In genomic region chr2:189466656-189467055, GRCh38 we compare ENCODE assay signal across 8 cellular contexts. TPM values are rescaled to one million over a fixed set of nuclear protein-coding genes. Genes with fewer than 3 reads are reported as not detected.
DNase-seq lines count a peak whose midpoint lies in the region; ATAC-seq and TF ChIP-seq lines count a peak whose summit lies in the region.

No MANE protein-coding gene starts in this region.

- H3K23me2 ChIP-seq in H9 (ENCODE audit: insufficient read length, low read depth, low read length, poor library complexity, severe bottlenecking) = no peaks in the 10 kb centered on the region

- H2BK5ac ChIP-seq in H9 (ENCODE audit: insufficient read length, low read length) = no peak overlapping the region

- H3K4me3 Mint-ChIP-seq in H9 = no peak overlapping the region
- H3K4me3 Mint-ChIP-seq in activated CD4-positive, alpha-beta T cell treated with anti-CD3 and anti-CD28 coated beads for 36 hours = no peak overlapping the region

- no peak overlapping the region for H2BK12ac ChIP-seq in H9 (ENCODE audit: insufficient read length, low read depth, low read length)

- POLR2A ChIA-PET in BJ (lab: Charles Lee) (no interaction called here), SK-N-SH (lab: Yijun Ruan, JAX) (no interaction called here)
- POLR2A ChIA-PET in activated CD4-positive, alpha-beta T cell treated with anti-CD3 and anti-CD28 coated beads for 36 hours (lab: Charles Lee) = no interaction called here

- intact Hi-C loops in activated CD4-positive, alpha-beta T cell treated with anti-CD3 and anti-CD28 coated beads for 36 hours (cut with DNase I, micrococcal nuclease) = loop anchor here (2.0 to 10.0 kb wide), 2 partner anchors 166 to 168 kb away; no protein-coding TSS in a partner anchor

- H3K27ac Mint-ChIP-seq in H9 = peak overlapping the region in 1 of 3 experiments; percentile 70; a peak in 1 of 7 replicates
- H3K27ac Mint-ChIP-seq in activated CD4-positive, alpha-beta T cell treated with anti-CD3 and anti-CD28 coated beads for 36 hours = no peak overlapping the region

- no peaks in the 10 kb centered on the region for H3F3A ChIP-seq in SK-N-SH (replicated peaks; ENCODE audit: insufficient read depth)

- no peak overlapping the region for H4K91ac ChIP-seq in H9 (ENCODE audit: insufficient read length, low read depth, low read length)

- no peak overlapping the region for H3K4ac ChIP-seq in H9 (ENCODE audit: low read depth, low read length)

- DNase-seq in BJ (ENCODE audit: low read depth) (no peak), H9 (no peak), SK-N-SH (peak; percentile 14), globus pallidus (ENCODE audit: low spot score) (peak; percentile 7), stromal cell of bone marrow (ENCODE audit: low read depth) (peak; percentile 20)
- no peak for DNase-seq in activated CD4-positive, alpha-beta T cell treated with anti-CD3 and anti-CD28 coated beads for 36 hours

- no peaks in the 10 kb centered on the region for H3K4me1 ChIP-seq in H9 (ENCODE audit: insufficient read depth, low read length)
- no peaks in the 10 kb centered on the region for H3K4me1 ChIP-seq in SK-N-SH (ENCODE audit: control insufficient read depth in 1 of 2, insufficient read depth in 2 of 2, low read depth in 1 of 2, low read length in 1 of 2)

- H3K9me2 ChIP-seq in SK-N-SH = no peaks in the 10 kb centered on the region

- H3K9ac ChIP-seq in H9 (ENCODE audit: extremely low read depth, insufficient read length, low read length) = no peak overlapping the region
- H3K9ac ChIP-seq in SK-N-SH = no peak overlapping the region

- H3K23ac ChIP-seq in H9 (ENCODE audit: insufficient read length, low read depth, low read length) = no peak overlapping the region

- H3K14ac ChIP-seq in H9 (ENCODE audit: insufficient read depth, low read length) = no peak overlapping the region

- H3K27me3 ChIP-seq in BJ (ENCODE audit: control insufficient read depth, insufficient read depth, low read length) (no peaks in the 10 kb centered on the region), H9 (ENCODE audit: insufficient read depth, low read length) (no peaks in the 10 kb centered on the region), SK-N-SH (ENCODE audit: insufficient read depth) (no peaks in the 10 kb centered on the region)

- TF ChIP-seq CTCF in BJ (IDR thresholded peaks at IDR 0.05; ENCODE audit: insufficient read depth, low read depth, low read length) (peak; percentile 62), H9 (conservative IDR thresholded peaks at IDR 0.05) (peak; percentile 74), SK-N-SH (IDR thresholded peaks at IDR 0.05) (peak; percentile 71)

- H3K9me3 ChIP-seq in H9 (ENCODE audit: control insufficient read depth, low read depth, low read length) (no peaks in the 10 kb centered on the region), SK-N-SH (no peaks in the 10 kb centered on the region)

- H2AK5ac ChIP-seq in H9 (ENCODE audit: insufficient read length, low read length) = no peak overlapping the region

- peaks cover 42 to 93% (median 91%) of the 10 kb centered on the region in 3 experiments for H3K36me3 Mint-ChIP-seq in H9 (ENCODE audit: insufficient read depth in 1 of 3, low read depth in 3 of 3)
- H3K36me3 Mint-ChIP-seq in activated CD4-positive, alpha-beta T cell treated with anti-CD3 and anti-CD28 coated beads for 36 hours (ENCODE audit: low read depth) = peaks cover 61% of the 10 kb centered on the region

- CTCF ChIA-PET in BJ (lab: Yijun Ruan, JAX) = interaction anchor here (1.2 to 1.3 kb wide), 3 partner anchors 9 to 93 kb away, joined by 3 read pairs; no protein-coding TSS in a partner anchor
- CTCF ChIA-PET in SK-N-SH (lab: Yijun Ruan, JAX) = interaction anchor here (2.8 kb wide), 1 partner anchor 10 kb away, joined by 6 read pairs; no protein-coding TSS in a partner anchor
- CTCF ChIA-PET in activated CD4-positive, alpha-beta T cell treated with anti-CD3 and anti-CD28 coated beads for 36 hours (lab: Charles Lee) = interaction anchor here (0.6 to 0.9 kb wide), 2 partner anchors 11 to 206 kb away, joined by 3 read pairs; no protein-coding TSS in a partner anchor

- H2BK15ac ChIP-seq in H9 (ENCODE audit: low read depth, low read length) = no peak overlapping the region

- H3K27me3 Mint-ChIP-seq in H9 (ENCODE audit: low read depth) = no peaks in the 10 kb centered on the region
- H3K27me3 Mint-ChIP-seq in activated CD4-positive, alpha-beta T cell treated with anti-CD3 and anti-CD28 coated beads for 36 hours = no peaks in the 10 kb centered on the region

- H3K79me2 ChIP-seq in H9 (ENCODE audit: insufficient read depth, low read length) (no peaks in the 10 kb centered on the region), SK-N-SH (ENCODE audit: insufficient read depth) (no peaks in the 10 kb centered on the region)

- no peak for ATAC-seq in GM19328 (IDR thresholded peaks at IDR 0.05; ENCODE audit: unreplicated experiment)
- no peak for ATAC-seq in activated CD4-positive, alpha-beta T cell treated with anti-CD3 and anti-CD28 coated beads for 36 hours
- ATAC-seq in GM21360 (IDR thresholded peaks at IDR 0.05; ENCODE audit: unreplicated experiment) = no peak

- no peak overlapping the region for H4K8ac ChIP-seq in H9 (replicated peaks; ENCODE audit: insufficient read length, low read depth, low read length)

- H2BK20ac ChIP-seq in H9 (ENCODE audit: low read depth, low read length, poor library complexity, severe bottlenecking) = no peak overlapping the region

- H3K4me2 ChIP-seq in H9 (ENCODE audit: insufficient read depth, insufficient read length, low read length) (no peak overlapping the region), SK-N-SH (no peak overlapping the region)

- no peaks in the 10 kb centered on the region for H4K20me1 ChIP-seq in H9 (ENCODE audit: control insufficient read depth, insufficient read depth, insufficient read length)
- no peaks in the 10 kb centered on the region for H4K20me1 ChIP-seq in SK-N-SH (ENCODE audit: insufficient read depth)

- H3K36me3 ChIP-seq in BJ (ENCODE audit: control insufficient read depth, insufficient read depth, low read length) (peaks cover 5% of the 10 kb centered on the region), SK-N-SH (replicated peaks in 1 of 2; ENCODE audit: control insufficient read depth in 1 of 2, insufficient read depth in 2 of 2, low read length in 1 of 2) (peaks cover 99 to 100% of the 10 kb centered on the region in 2 experiments)

- no peak overlapping the region for H2BK120ac ChIP-seq in H9 (ENCODE audit: low read depth, low read length, poor library complexity, severe bottlenecking)

- H3K79me1 ChIP-seq in H9 (ENCODE audit: insufficient read depth, low read depth, low read length, poor library complexity, severe bottlenecking) = no peaks in the 10 kb centered on the region

- no peak overlapping the region for H3K56ac ChIP-seq in H9 (ENCODE audit: insufficient read length, low read depth, low read length)

- H3K4me3 ChIP-seq in BJ (ENCODE audit: low read depth, low read length) = no peak overlapping the region
- H3K4me3 ChIP-seq in SK-N-SH (ENCODE audit: low read depth in 2 of 2, low read length in 1 of 2) = no peak overlapping the region; a peak in 1 of 4 replicates

- H3K4me1 Mint-ChIP-seq in H9 = no peaks in the 10 kb centered on the region
- peaks cover 1% of the 10 kb centered on the region for H3K4me1 Mint-ChIP-seq in activated CD4-positive, alpha-beta T cell treated with anti-CD3 and anti-CD28 coated beads for 36 hours

- TF ChIP-seq RAD21 in SK-N-SH (IDR thresholded peaks at IDR 0.05; ENCODE audit: low read length) = peak; percentile 64

- H4K5ac ChIP-seq in H9 (ENCODE audit: insufficient read length, low read depth, low read length) = no peak overlapping the region

- H2AFZ ChIP-seq in H9 (ENCODE audit: low read length) (no peak overlapping the region), SK-N-SH (ENCODE audit: low read depth) (no peak overlapping the region)

- no peak overlapping the region for H3T11ph ChIP-seq in H9 (ENCODE audit: low read length)

- H3K9me3 Mint-ChIP-seq in H9 = no peaks in the 10 kb centered on the region
- no peaks in the 10 kb centered on the region for H3K9me3 Mint-ChIP-seq in activated CD4-positive, alpha-beta T cell treated with anti-CD3 and anti-CD28 coated beads for 36 hours (ENCODE audit: low read depth)

- TF ChIP-seq EP300 in SK-N-SH (IDR thresholded peaks at IDR 0.05; ENCODE audit: borderline replicate concordance in 1 of 2, low read depth in 1 of 2, low read length in 1 of 2) = no peak

- H3K18ac ChIP-seq in H9 (ENCODE audit: insufficient read length, low read depth, low read length) = no peak overlapping the region

- no peak overlapping the region for H3K27ac ChIP-seq in H9 (ENCODE audit: insufficient read length, low read depth, low read length)
- H3K27ac ChIP-seq in SK-N-SH (ENCODE audit: low read depth in 2 of 2, low read length in 1 of 2) = no peak overlapping the region

TF ChIP-seq in SK-N-SH, 30 proteins besides CTCF, POLR2A, EP300 and RAD21:
- TF ChIP-seq FOXM1 (IDR thresholded peaks at IDR 0.05; ENCODE audit: low read depth) (no peak), SMC3 (IDR thresholded peaks at IDR 0.05; ENCODE audit: low read depth, low read length) (0 out of 2 replicates have a peak, but pooled peaks have one; percentile 32), YY1 (IDR thresholded peaks at IDR 0.05; ENCODE audit: low read depth) (no peak), RFX5 (IDR thresholded peaks at IDR 0.05; ENCODE audit: low read length) (no peak)

RNA-seq across cellular contexts. Expression of gene WDR75, which starts 25.4 kb away (rescaled TPM):
- 30.7 and 50.9 TPM in 2 replicates for polyA plus RNA-seq in BJ (2011; rRNA removed)
- polyA minus RNA-seq in BJ (2011; rRNA and poly(A)+ RNA removed) = 14.2 and 40.2 TPM in 2 replicates
- 70.6 and 80.6 TPM in 2 replicates for total RNA-seq in H9 (2021)
- 25.6 and 37.4 TPM in 2 replicates for polyA plus RNA-seq in SK-N-SH (2012; rRNA removed)
- polyA plus RNA-seq in SK-N-SH (2012; cell fraction: cytosol; rRNA removed) = 31.5 and 35.6 TPM in 2 replicates
- polyA plus RNA-seq in SK-N-SH (2012; cell fraction: nucleus; rRNA removed) = 40.2 and 84.1 TPM in 2 replicates
- total RNA-seq in activated CD4-positive, alpha-beta T cell treated with anti-CD3 and anti-CD28 coated beads for 36 hours = 10 to 100 TPM; 82.1 to 82.3 TPM

Comparison
In these comparisons a context has a peak if more than half of its experiments do, and no peak if none do; other contexts are left out.
1. DNase-seq: peak in SK-N-SH (single experiment), globus pallidus (single experiment) and stromal cell of bone marrow (single experiment); none in BJ (single experiment), H9 (single experiment) and activated CD4-positive, alpha-beta T cell treated with anti-CD3 and anti-CD28 coated beads for 36 hours (single experiment).
2. Peak in every context shown above with its lines, with median percentiles within 50 percentile points of each other: CTCF ChIP-seq.